Comparison of ENCODE assay signal across 1 cellular context in the genomic region with DNA sequence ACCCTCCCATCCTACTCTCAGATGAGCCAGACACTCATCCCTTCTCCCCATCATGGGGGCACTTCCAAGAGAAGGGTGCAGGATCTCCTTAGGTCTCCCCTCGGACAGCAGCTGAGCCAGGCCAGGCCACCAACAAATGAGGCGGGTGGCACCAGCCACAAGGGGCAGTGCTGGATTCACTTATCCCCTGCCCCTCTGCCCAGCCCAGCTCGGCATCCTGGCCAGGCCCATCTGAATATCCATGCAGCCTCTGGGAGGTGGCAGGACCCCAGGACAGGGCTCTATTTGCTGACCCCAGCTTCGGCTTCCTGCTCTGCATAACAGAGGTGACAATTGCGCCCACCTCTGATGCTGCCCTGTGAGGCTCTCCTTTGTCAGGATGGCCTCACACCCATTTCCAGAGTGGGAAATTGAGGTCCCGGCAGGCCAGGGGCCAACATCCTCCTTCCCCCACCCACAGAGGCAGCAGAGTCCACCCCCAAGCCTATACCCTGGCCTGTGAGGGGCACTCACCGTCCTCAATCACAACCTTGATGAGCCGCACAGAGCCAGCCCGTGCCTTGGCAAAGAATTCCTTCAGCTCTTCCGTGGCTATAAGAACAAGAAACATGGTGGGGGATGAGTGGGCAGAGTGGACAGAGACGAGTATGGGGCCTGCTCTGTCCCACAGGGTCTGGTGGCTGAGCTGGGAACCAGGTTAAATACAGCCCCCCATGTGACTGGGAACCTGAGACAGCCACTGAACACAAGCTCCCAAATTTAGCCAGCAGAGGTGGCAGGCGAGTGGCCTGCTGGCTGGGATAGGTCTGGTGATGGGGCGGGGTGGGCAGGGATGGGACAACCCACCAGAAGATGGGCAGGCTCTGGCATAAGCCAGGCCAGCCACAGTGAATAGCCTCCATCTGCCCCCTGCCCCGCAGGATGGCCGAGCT.
TF ChIP-seq lines count a peak whose summit lies in the region.

No MANE protein-coding gene starts in this region.

TF ChIP-seq in IMR-90, 13 proteins besides CTCF, POLR2A, EP300 and RAD21:
- TF ChIP-seq CEBPB (IDR thresholded peaks at IDR 0.05; ENCODE audit: low read depth, low read length) (no peak), MAFK (IDR thresholded peaks at IDR 0.05; ENCODE audit: low read depth, low read length) (no peak), FOS (IDR thresholded peaks at IDR 0.05; ENCODE audit: low read depth, low read length) (no peak), NFE2L2 (IDR thresholded peaks at IDR 0.05; ENCODE audit: low read depth, low read length) (no peak)
